In the genomic region with DNA sequence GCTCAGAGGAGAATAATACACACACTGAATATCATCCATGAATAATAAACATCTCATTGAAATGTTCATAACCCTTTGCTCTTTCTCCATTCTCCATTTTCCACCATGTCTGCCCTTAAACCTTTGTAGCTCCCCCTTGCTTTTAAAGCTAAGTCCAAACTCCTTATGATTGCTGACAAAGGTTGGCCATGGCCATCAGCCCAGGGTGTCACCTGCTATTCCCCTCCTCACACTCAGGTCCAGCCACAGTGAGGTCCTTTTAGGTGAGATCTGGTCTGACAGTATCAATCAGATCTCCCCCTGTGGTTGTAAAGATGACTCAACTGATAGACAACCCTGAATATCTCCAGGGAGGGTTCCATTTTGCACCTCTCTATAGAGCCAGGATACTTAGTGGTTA, we compare ENCODE assay signal across 31 cellular contexts.
"Had no signal": no experiment of that assay in that cellular context is flagged by ENCODE, and none has a peak within 500 bp of the region (broad histone marks: within the 10 kb centered on the region; RNA-seq: fewer than 3 reads in every experiment).

No MANE protein-coding gene starts in this region.

- H3K27me3 ChIP-seq: adrenal gland, body of pancreas, gastrocnemius medialis had no signal

- ATAC-seq: activated CD4-positive, alpha-beta T cell treated with anti-CD3 and anti-CD28 coated beads for 36 hours; activated CD8-positive, alpha-beta memory T cell treated with anti-CD3 and anti-CD28 coated beads, Interleukin-2, amount 10 ng/mL, durations not matched to agents 7 days and 5 days; activated naive CD4-positive, alpha-beta T cell treated with anti-CD3 and anti-CD28 coated beads, Interleukin-2, amount 50 U/mL, for 72 hours; body of pancreas; esophagus mucosa; foreskin keratinocyte; gastrocnemius medialis had no signal

- H3K4me3 Mint-ChIP-seq: activated CD4-positive, alpha-beta memory T cell treated with anti-CD3 and anti-CD28 coated beads for 36 hours; activated CD4-positive, alpha-beta T cell treated with anti-CD3 and anti-CD28 coated beads for 36 hours; activated CD4-positive, alpha-beta T cell treated with anti-CD3 and anti-CD28 coated beads, Interleukin-2, amount 10 ng/mL, durations not matched to agents 24 days and 14 days; activated CD8-positive, alpha-beta memory T cell treated with anti-CD3 and anti-CD28 coated beads, Interleukin-2, amount 10 ng/mL, durations not matched to agents 7 days and 5 days; activated CD8-positive, alpha-beta T cell treated with anti-CD3 and anti-CD28 coated beads, Interleukin-2, amount 10 ng/mL, durations not matched to agents 7 days and 5 days; activated naive CD4-positive, alpha-beta T cell treated with anti-CD3 and anti-CD28 coated beads, Interleukin-2, amount 10 ng/mL, durations not matched to agents 7 days and 5 days; activated T-helper 1 cell treated with anti-CD3 and anti-CD28 coated beads, Interleukin-12 subunit alpha, Interleukin-12 subunit beta, Interleukin-2, Interleukin-4 antibody, amounts not matched to agents 30 ng/mL and 10 ng/mL and 1 ng/mL, durations not matched to agents 14 hours and 24 hours and 36 hours; central memory CD8-positive, alpha-beta T cell; dendritic cell treated with granulocyte-macrophage colony-stimulating factor and Interleukin-4, amounts not matched to agents 40 ng/mL and 50 ng/mL, for 4 days; endodermal cell had no signal

- H3K36me3 ChIP-seq: adrenal gland, gastrocnemius medialis had no signal

- H3K27ac ChIP-seq: adrenal gland, body of pancreas, coronary artery, dorsolateral prefrontal cortex, foreskin keratinocyte, gastrocnemius medialis had no signal

- FAIRE-seq: bronchial epithelial cell had no signal

- H3K4me1 Mint-ChIP-seq: activated CD4-positive, alpha-beta T cell treated with anti-CD3 and anti-CD28 coated beads for 36 hours; activated CD4-positive, alpha-beta T cell treated with anti-CD3 and anti-CD28 coated beads, Interleukin-2, amount 10 ng/mL, durations not matched to agents 24 days and 14 days; activated naive CD4-positive, alpha-beta T cell treated with anti-CD3 and anti-CD28 coated beads, Interleukin-2, amount 10 ng/mL, durations not matched to agents 7 days and 5 days; central memory CD8-positive, alpha-beta T cell; endodermal cell had no signal

- H3K4me3 ChIP-seq: adrenal gland, body of pancreas, coronary artery, dorsolateral prefrontal cortex, gastrocnemius medialis had no signal

- H3K9me3 Mint-ChIP-seq: activated CD4-positive, alpha-beta memory T cell treated with anti-CD3 and anti-CD28 coated beads for 36 hours; activated CD4-positive, alpha-beta T cell treated with anti-CD3 and anti-CD28 coated beads, Interleukin-2, amount 10 ng/mL, durations not matched to agents 24 days and 14 days; activated naive CD4-positive, alpha-beta T cell treated with anti-CD3 and anti-CD28 coated beads, Interleukin-2, amount 10 ng/mL, durations not matched to agents 7 days and 5 days; activated naive CD4-positive, alpha-beta T cell treated with anti-CD3 and anti-CD28 coated beads, Interleukin-2, amount 50 U/mL, for 72 hours; activated T-helper 1 cell treated with anti-CD3 and anti-CD28 coated beads, Interleukin-12 subunit alpha, Interleukin-12 subunit beta, Interleukin-2, Interleukin-4 antibody, amounts not matched to agents 30 ng/mL and 10 ng/mL and 1 ng/mL, durations not matched to agents 14 hours and 24 hours and 36 hours; activated T-helper 2 cell treated with anti-CD3 and anti-CD28 coated beads, Interferon-gamma antibody, Interleukin-2, Interleukin-4, amounts not matched to agents 10 μg/mL and 5 μg/mL and 100 μg/mL, durations not matched to agents 14 hours and 24 hours and 36 hours; central memory CD8-positive, alpha-beta T cell; dendritic cell treated with granulocyte-macrophage colony-stimulating factor and Interleukin-4, amounts not matched to agents 40 ng/mL and 50 ng/mL, for 4 days; endodermal cell had no signal

- H3K27ac Mint-ChIP-seq: activated CD4-positive, alpha-beta memory T cell treated with anti-CD3 and anti-CD28 coated beads for 36 hours; activated CD4-positive, alpha-beta T cell treated with anti-CD3 and anti-CD28 coated beads for 36 hours; activated CD4-positive, alpha-beta T cell treated with anti-CD3 and anti-CD28 coated beads, Interleukin-2, amount 10 ng/mL, durations not matched to agents 24 days and 14 days; activated naive CD4-positive, alpha-beta T cell treated with anti-CD3 and anti-CD28 coated beads, Interleukin-2, amount 10 ng/mL, durations not matched to agents 7 days and 5 days; activated naive CD4-positive, alpha-beta T cell treated with anti-CD3 and anti-CD28 coated beads, Interleukin-2, amount 50 U/mL, for 72 hours; activated T-helper 1 cell treated with anti-CD3 and anti-CD28 coated beads, Interleukin-12 subunit alpha, Interleukin-12 subunit beta, Interleukin-2, Interleukin-4 antibody, amounts not matched to agents 30 ng/mL and 10 ng/mL and 1 ng/mL, durations not matched to agents 14 hours and 24 hours and 36 hours; activated T-helper 2 cell treated with anti-CD3 and anti-CD28 coated beads, Interferon-gamma antibody, Interleukin-2, Interleukin-4, amounts not matched to agents 10 μg/mL and 5 μg/mL and 100 μg/mL, durations not matched to agents 14 hours and 24 hours and 36 hours; dendritic cell treated with granulocyte-macrophage colony-stimulating factor and Interleukin-4, amounts not matched to agents 40 ng/mL and 50 ng/mL, for 4 days; endodermal cell had no signal

- H3K36me3 Mint-ChIP-seq: activated CD4-positive, alpha-beta memory T cell treated with anti-CD3 and anti-CD28 coated beads for 36 hours; activated CD8-positive, alpha-beta memory T cell treated with anti-CD3 and anti-CD28 coated beads, Interleukin-2, amount 10 ng/mL, durations not matched to agents 7 days and 5 days; activated naive CD4-positive, alpha-beta T cell treated with anti-CD3 and anti-CD28 coated beads, Interleukin-2, amount 10 ng/mL, durations not matched to agents 7 days and 5 days; activated naive CD4-positive, alpha-beta T cell treated with anti-CD3 and anti-CD28 coated beads, Interleukin-2, amount 50 U/mL, for 72 hours had no signal

- H3K27me3 Mint-ChIP-seq: activated CD4-positive, alpha-beta memory T cell treated with anti-CD3 and anti-CD28 coated beads for 36 hours; activated CD4-positive, alpha-beta T cell treated with anti-CD3 and anti-CD28 coated beads, Interleukin-2, amount 10 ng/mL, durations not matched to agents 24 days and 14 days; activated CD8-positive, alpha-beta memory T cell treated with anti-CD3 and anti-CD28 coated beads, Interleukin-2, amount 10 ng/mL, durations not matched to agents 7 days and 5 days; central memory CD8-positive, alpha-beta T cell had no signal

- DNase-seq: activated CD4-positive, alpha-beta memory T cell treated with anti-CD3 and anti-CD28 coated beads for 36 hours; activated CD4-positive, alpha-beta T cell treated with anti-CD3 and anti-CD28 coated beads for 36 hours; activated CD4-positive, alpha-beta T cell treated with anti-CD3 and anti-CD28 coated beads, Interleukin-2, amount 10 ng/mL, durations not matched to agents 24 days and 14 days; activated CD4-positive, CD25-positive, alpha-beta regulatory T cell; activated CD4-positive, CD25-positive, alpha-beta regulatory T cell treated with anti-CD3 and anti-CD28 coated beads, Interleukin-2, amount 50 U/mL, for 72 hours; activated CD8-positive, alpha-beta memory T cell treated with anti-CD3 and anti-CD28 coated beads, Interleukin-2, amount 10 ng/mL, durations not matched to agents 7 days and 5 days; activated CD8-positive, alpha-beta memory T cell treated with anti-CD3 and anti-CD28 coated beads, Interleukin-2, amount 50 U/mL, for 4 hours; activated CD8-positive, alpha-beta T cell treated with anti-CD3 and anti-CD28 coated beads, Interleukin-2, amount 10 ng/mL, durations not matched to agents 7 days and 5 days; activated gamma-delta T cell; activated naive CD4-positive, alpha-beta T cell; activated naive CD4-positive, alpha-beta T cell treated with anti-CD3 and anti-CD28 coated beads, Interleukin-2, amount 10 ng/mL, durations not matched to agents 7 days and 5 days; activated T-cell treated with anti-CD3 and anti-CD28 coated beads, Interleukin-2, amount 50 U/mL, for 1 hour; activated T-cell treated with anti-CD3 and anti-CD28 coated beads, Interleukin-2, amount 50 U/mL, for 48 hours; adrenal gland; aorta; effector memory CD4-positive, alpha-beta T cell; endodermal cell; foreskin keratinocyte; gastrocnemius medialis; hypothalamus; T1000 had no signal

- H3K4me1 ChIP-seq: adrenal gland, body of pancreas, foreskin keratinocyte, gastrocnemius medialis had no signal

- H3K9me3 ChIP-seq: adrenal gland, body of pancreas, gastrocnemius medialis had no signal
